Comparison of ENCODE assay signal across 22 cellular contexts in genomic region chr7:11524476-11525398, GRCh38.
DNase-seq lines count a peak whose midpoint lies in the region; ATAC-seq and TF ChIP-seq lines count a peak whose summit lies in the region.
"Had no signal": no experiment of that assay in that cellular context is flagged by ENCODE, and none has a peak within 500 bp of the region (broad histone marks: within the 10 kb centered on the region; RNA-seq: fewer than 3 reads in every experiment).

No MANE protein-coding gene starts in this region.

- CTCF ChIA-PET in activated naive CD4-positive, alpha-beta T cell treated with anti-CD3 and anti-CD28 coated beads for 36 hours (lab: Charles Lee), result no interaction called here

- H3K79me2 ChIP-seq in neural progenitor cell (ENCODE audit: low read depth), result no peaks in the 10 kb centered on the region

- peaks cover 20% of the 10 kb centered on the region for H3K4me1 ChIP-seq in neural progenitor cell
- H3K4me1 ChIP-seq: ascending aorta, left lung, spleen, upper lobe of right lung had no signal

- peak overlapping the region; percentile 72 for H3K4me3 Mint-ChIP-seq in neural progenitor cell
- no peak overlapping the region for H3K4me3 Mint-ChIP-seq in activated naive CD4-positive, alpha-beta T cell treated with anti-CD3 and anti-CD28 coated beads for 36 hours
- H3K4me3 Mint-ChIP-seq: activated T-helper 1 cell treated with anti-CD3 and anti-CD28 coated beads, Interleukin-12 subunit alpha, Interleukin-12 subunit beta, Interleukin-2, Interleukin-4 antibody, amounts not matched to agents 30 ng/mL and 10 ng/mL and 1 ng/mL, durations not matched to agents 14 hours and 24 hours and 36 hours; B cell; effector memory CD8-positive, alpha-beta T cell; T-cell had no signal

- no peak overlapping the region for H2AFZ ChIP-seq in neural progenitor cell (replicated peaks)

- 0 out of 2 replicates have a peak, but pooled peaks have one; percentile 6 for TF ChIP-seq RAD21 in Ishikawa (IDR thresholded peaks at IDR 0.05; ENCODE audit: low read depth)

- H3K36me3 ChIP-seq in neural progenitor cell, result no peaks in the 10 kb centered on the region
- H3K36me3 ChIP-seq: ascending aorta, left lung, spleen, upper lobe of right lung had no signal

- peaks cover 35% of the 10 kb centered on the region for H3K4me1 Mint-ChIP-seq in neural progenitor cell
- H3K4me1 Mint-ChIP-seq in activated naive CD4-positive, alpha-beta T cell treated with anti-CD3 and anti-CD28 coated beads for 36 hours (ENCODE audit: low read depth), result no peaks in the 10 kb centered on the region
- H3K4me1 Mint-ChIP-seq: B cell, T-cell had no signal

- H3K4me3 ChIP-seq in choroid plexus epithelial cell (ENCODE audit: low read depth, low read length) (no peak overlapping the region), neural progenitor cell (no peak overlapping the region)
- H3K4me3 ChIP-seq: ascending aorta, left lung, upper lobe of right lung had no signal

- no peak for ATAC-seq in left ventricle myocardium superior
- ATAC-seq: activated naive CD4-positive, alpha-beta T cell treated with anti-CD3 and anti-CD28 coated beads, Interleukin-2, amount 50 U/mL, for 72 hours; effector memory CD8-positive, alpha-beta T cell; left lung; T-cell; upper lobe of right lung had no signal

- no peaks in the 10 kb centered on the region for H3K27me3 ChIP-seq in neural progenitor cell
- H3K27me3 ChIP-seq: ascending aorta, left lung, spleen, upper lobe of right lung had no signal

- H3K9me3 Mint-ChIP-seq in neural progenitor cell, result peaks cover 3% of the 10 kb centered on the region
- H3K9me3 Mint-ChIP-seq in activated naive CD4-positive, alpha-beta T cell treated with anti-CD3 and anti-CD28 coated beads for 36 hours, result no peaks in the 10 kb centered on the region
- H3K9me3 Mint-ChIP-seq: activated T-helper 1 cell treated with anti-CD3 and anti-CD28 coated beads, Interleukin-12 subunit alpha, Interleukin-12 subunit beta, Interleukin-2, Interleukin-4 antibody, amounts not matched to agents 30 ng/mL and 10 ng/mL and 1 ng/mL, durations not matched to agents 14 hours and 24 hours and 36 hours; T-cell had no signal

- TF ChIP-seq EP300 in Ishikawa (IDR thresholded peaks at IDR 0.05; ENCODE audit: borderline replicate concordance), result peak; percentile 95

- intact Hi-C loops in activated naive CD4-positive, alpha-beta T cell treated with anti-CD3 and anti-CD28 coated beads for 36 hours (cut with micrococcal nuclease), result no loop called here
- intact Hi-C loops in left ventricle myocardium superior (cut with micrococcal nuclease), result no loop called here

- DNase-seq in NCI-H2227 treated with DMSO at 0.1 percent for 48 hours (lab: John Stamatoyannopoulos, UW), result peak; percentile 28
- peak; percentile 22 for DNase-seq in choroid plexus epithelial cell (ENCODE audit: low read depth)
- DNase-seq in neural progenitor cell (ENCODE audit: low spot score), result no peak
- no peak for DNase-seq in UCSD-AML1 (lab: John Stamatoyannopoulos, UW; ENCODE audit: unreplicated experiment)
- DNase-seq in activated naive CD4-positive, alpha-beta T cell treated with anti-CD3 and anti-CD28 coated beads for 36 hours, result no peak
- DNase-seq in left ventricle myocardium superior, result no peak
- DNase-seq: activated CD4-positive, alpha-beta T cell treated with anti-CD3 and anti-CD28 coated beads for 4 hours; Calu3; effector memory CD8-positive, alpha-beta T cell; glutamatergic neuron; left lung; NCI-H1436 treated with DMSO at 0.1 percent for 48 hours; nucleus accumbens; SIG-M5; spleen; T-cell; upper lobe of right lung had no signal

- no peaks in the 10 kb centered on the region for H3K9me3 ChIP-seq in neural progenitor cell (ENCODE audit: low read depth)
- H3K9me3 ChIP-seq: ascending aorta, left lung, spleen, upper lobe of right lung had no signal

- H3K4me2 ChIP-seq in neural progenitor cell, result no peak overlapping the region

- H3K27ac Mint-ChIP-seq in neural progenitor cell, result peak overlapping the region; percentile 93
- no peak overlapping the region for H3K27ac Mint-ChIP-seq in activated naive CD4-positive, alpha-beta T cell treated with anti-CD3 and anti-CD28 coated beads for 36 hours
- H3K27ac Mint-ChIP-seq: activated naive CD4-positive, alpha-beta T cell treated with anti-CD3 and anti-CD28 coated beads, Interleukin-2, amount 50 U/mL, for 72 hours; activated T-helper 1 cell treated with anti-CD3 and anti-CD28 coated beads, Interleukin-12 subunit alpha, Interleukin-12 subunit beta, Interleukin-2, Interleukin-4 antibody, amounts not matched to agents 30 ng/mL and 10 ng/mL and 1 ng/mL, durations not matched to agents 14 hours and 24 hours and 36 hours; B cell; effector memory CD8-positive, alpha-beta T cell; T-cell had no signal

- H3F3A ChIP-seq in neural progenitor cell (ENCODE audit: low read depth), result peaks cover 9% of the 10 kb centered on the region

- TF ChIP-seq CTCF in choroid plexus epithelial cell (conservative IDR thresholded peaks at IDR 0.05; ENCODE audit: low read depth, low read length) (no peak), neural progenitor cell (IDR thresholded peaks at IDR 0.05) (no peak)

- H3K36me3 Mint-ChIP-seq in neural progenitor cell, result peaks cover 6% of the 10 kb centered on the region
- no peaks in the 10 kb centered on the region for H3K36me3 Mint-ChIP-seq in activated naive CD4-positive, alpha-beta T cell treated with anti-CD3 and anti-CD28 coated beads for 36 hours (ENCODE audit: low read depth)
- H3K36me3 Mint-ChIP-seq: activated naive CD4-positive, alpha-beta T cell treated with anti-CD3 and anti-CD28 coated beads, Interleukin-2, amount 50 U/mL, for 72 hours; T-cell had no signal

- H3K9ac ChIP-seq in neural progenitor cell, result no peak overlapping the region

- H3K27me3 Mint-ChIP-seq in neural progenitor cell (ENCODE audit: insufficient read depth, low read depth), result no peaks in the 10 kb centered on the region
- no peaks in the 10 kb centered on the region for H3K27me3 Mint-ChIP-seq in activated naive CD4-positive, alpha-beta T cell treated with anti-CD3 and anti-CD28 coated beads for 36 hours (ENCODE audit: low read depth)
- H3K27me3 Mint-ChIP-seq: B cell; effector memory CD8-positive, alpha-beta T cell; T-cell had no signal

- H4K20me1 ChIP-seq in neural progenitor cell (ENCODE audit: low read depth), result no peaks in the 10 kb centered on the region

- H3K27ac ChIP-seq in neural progenitor cell, result no peak overlapping the region
- H3K27ac ChIP-seq: ascending aorta, left lung, upper lobe of right lung had no signal

TF ChIP-seq in Ishikawa, 13 proteins besides CTCF, POLR2A, EP300 and RAD21:
- 0 out of 2 replicates have a peak, but pooled peaks have one; percentile 4 for TF ChIP-seq CEBPB (IDR thresholded peaks at IDR 0.05)
- peak; percentile 41; the same call in 1 of the 2 replicates for TF ChIP-seq MAX (IDR thresholded peaks at IDR 0.05)
- no peak for TF ChIP-seq ZBTB7A (IDR thresholded peaks at IDR 0.05; ENCODE audit: low read depth)
- TF ChIP-seq FOXM1 (IDR thresholded peaks at IDR 0.05; ENCODE audit: borderline replicate concordance, low read depth), result peak; percentile 93
- peak; percentile 88 for TF ChIP-seq TEAD4 (IDR thresholded peaks at IDR 0.05)
- TF ChIP-seq USF1 (IDR thresholded peaks at IDR 0.05), result no peak
- TF ChIP-seq TCF12 (IDR thresholded peaks at IDR 0.05; ENCODE audit: low read depth), result peak; percentile 96
- no peak for TF ChIP-seq YY1 (IDR thresholded peaks at IDR 0.05; ENCODE audit: low read depth)
- TF ChIP-seq NFIC (IDR thresholded peaks at IDR 0.05), result peak; percentile 83
- no peak for TF ChIP-seq TAF1 (IDR thresholded peaks at IDR 0.05; ENCODE audit: low read depth)
- no peak for TF ChIP-seq REST (IDR thresholded peaks at IDR 0.05; ENCODE audit: low read depth)
- TF ChIP-seq CREB1 (IDR thresholded peaks at IDR 0.05; ENCODE audit: low read depth), result no peak
- TF ChIP-seq EGR1 (IDR thresholded peaks at IDR 0.05), result no peak

Comparison
In these comparisons a context has a peak if more than half of its experiments do, and no peak if none do; other contexts are left out.
1. DNase-seq: peak in NCI-H2227 treated with DMSO at 0.1 percent for 48 hours (single experiment) and choroid plexus epithelial cell (single experiment); none in neural progenitor cell (single experiment), UCSD-AML1 (single experiment), activated naive CD4-positive, alpha-beta T cell treated with anti-CD3 and anti-CD28 coated beads for 36 hours (single experiment) and left ventricle myocardium superior (single experiment).